Comparison of ENCODE assay signal across 5 cellular contexts in genomic region chr4:11568511-11568910, GRCh38.
"Had no signal": no experiment of that assay in that cellular context is flagged by ENCODE, and none has a peak within 500 bp of the region (broad histone marks: within the 10 kb centered on the region; RNA-seq: fewer than 3 reads in every experiment).

No MANE protein-coding gene starts in this region.

- ATAC-seq: GM23338, K562 had no signal

- H3K4me3 ChIP-seq: GM23338, K562 had no signal

- DNase-seq: H9, HCEC 1CT, IMR-90 had no signal
